Comparison of ENCODE assay signal across 12 cellular contexts in the genomic region with DNA sequence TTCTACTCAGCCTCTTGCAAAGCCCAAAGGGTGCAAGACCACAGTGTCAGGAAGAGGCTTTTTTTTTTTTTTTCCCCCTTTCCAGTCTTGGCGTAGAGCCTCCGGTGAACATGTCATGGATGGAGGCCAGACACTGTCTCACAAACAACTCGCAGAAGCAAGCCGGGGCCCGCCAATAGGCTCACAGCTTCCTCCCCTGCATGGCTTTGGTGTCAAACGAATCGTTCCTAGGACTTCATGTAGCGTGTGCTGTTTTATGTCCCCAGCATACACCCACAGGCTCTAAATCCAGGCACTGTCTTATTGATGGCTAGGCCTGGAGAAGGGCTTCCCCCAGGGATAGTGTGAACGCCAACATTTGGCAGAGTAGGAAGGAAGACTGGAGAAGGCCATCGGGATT.
DNase-seq lines count a peak whose midpoint lies in the region; TF ChIP-seq lines count a peak whose summit lies in the region.
"Had no signal": no experiment of that assay in that cellular context is flagged by ENCODE, and none has a peak within 500 bp of the region (broad histone marks: within the 10 kb centered on the region; RNA-seq: fewer than 3 reads in every experiment).

No MANE protein-coding gene starts in this region.

- H3K4me1 ChIP-seq in left ventricle myocardium inferior = peaks cover 15% of the 10 kb centered on the region
- H3K4me1 ChIP-seq in ovary (ENCODE audit: insufficient read depth) = peaks cover 8% of the 10 kb centered on the region
- H3K4me1 ChIP-seq: upper lobe of right lung had no signal

- H3K4me3 Mint-ChIP-seq in activated naive CD4-positive, alpha-beta T cell treated with anti-CD3 and anti-CD28 coated beads, Interleukin-2, amount 10 ng/mL, durations not matched to agents 7 days and 5 days = no peak overlapping the region
- H3K4me3 Mint-ChIP-seq: activated naive CD8-positive, alpha-beta T cell treated with anti-CD3 and anti-CD28 coated beads, Interleukin-2, amount 10 ng/mL, durations not matched to agents 7 days and 5 days had no signal

- TF ChIP-seq CTCF in AG10803 (conservative IDR thresholded peaks at IDR 0.05; ENCODE audit: low read length) (no peak), cardiac fibroblast (IDR thresholded peaks at IDR 0.05; ENCODE audit: low read depth, low read length) (no peak), left ventricle myocardium inferior (IDR thresholded peaks at IDR 0.05; ENCODE audit: borderline replicate concordance) (no peak), ovary (IDR thresholded peaks at IDR 0.05) (no peak)

- H3K4me3 ChIP-seq in AG10803 (ENCODE audit: low read length) (no peak overlapping the region), cardiac fibroblast (replicated peaks in 1 of 2; ENCODE audit: low read depth in 2 of 2, low read length in 2 of 2) (no peak overlapping the region), left ventricle myocardium inferior (no peak overlapping the region), ovary (no peak overlapping the region)
- H3K4me3 ChIP-seq: upper lobe of right lung had no signal

- H3K27me3 ChIP-seq in left ventricle myocardium inferior (ENCODE audit: low read depth) (peaks cover under 1% of the 10 kb centered on the region), ovary (no peaks in the 10 kb centered on the region)
- H3K27me3 ChIP-seq: upper lobe of right lung had no signal

- no peak for TF ChIP-seq POLR2A in ovary (IDR thresholded peaks at IDR 0.05)

- CTCF ChIA-PET in activated naive CD4-positive, alpha-beta T cell treated with anti-CD3 and anti-CD28 coated beads, Interleukin-2, amount 10 ng/mL, durations not matched to agents 7 days and 5 days (lab: Charles Lee) = interaction anchor here (0.7 kb wide), 1 partner anchor 356 kb away, joined by 3 read pairs; no protein-coding TSS in a partner anchor

- intact Hi-C loops in left ventricle myocardium inferior (cut with micrococcal nuclease) = no loop called here
- intact Hi-C loops in ovary (cut with DNase I) = no loop called here

- TF ChIP-seq EP300 in ovary (IDR thresholded peaks at IDR 0.05) = no peak

- DNase-seq in AG10803 (ENCODE audit: low read depth) (peak; percentile 41), cardiac fibroblast (ENCODE audit: low read depth in 2 of 2) (peak; percentile 6 to 7), left ventricle myocardium inferior (peak; percentile 55), ovary (peak; percentile 62 to 81 (median 79)), SIG-M5 (lab: John Stamatoyannopoulos, UW) (no peak), NCI-H1092 treated with DMSO at 0.1 percent for 48 hours (lab: John Stamatoyannopoulos, UW) (no peak)
- no peak for DNase-seq in activated naive CD4-positive, alpha-beta T cell treated with anti-CD3 and anti-CD28 coated beads, Interleukin-2, amount 10 ng/mL, durations not matched to agents 7 days and 5 days
- no peak for DNase-seq in activated naive CD4-positive, alpha-beta T cell (lab: John Stamatoyannopoulos, UW)
- DNase-seq: activated CD4-positive, alpha-beta T cell treated with anti-CD3 and anti-CD28 coated beads for 4 hours; activated naive CD8-positive, alpha-beta T cell treated with anti-CD3 and anti-CD28 coated beads, Interleukin-2, amount 10 ng/mL, durations not matched to agents 7 days and 5 days; stimulated activated CD4-positive, alpha-beta T cell treated with anti-CD3 and anti-CD28 coated beads, Interleukin-2, amount 100 ng/mL, for 48 hours; upper lobe of right lung had no signal

- no peaks in the 10 kb centered on the region for H3K4me1 Mint-ChIP-seq in activated naive CD4-positive, alpha-beta T cell treated with anti-CD3 and anti-CD28 coated beads, Interleukin-2, amount 10 ng/mL, durations not matched to agents 7 days and 5 days
- H3K4me1 Mint-ChIP-seq: activated naive CD8-positive, alpha-beta T cell treated with anti-CD3 and anti-CD28 coated beads, Interleukin-2, amount 10 ng/mL, durations not matched to agents 7 days and 5 days had no signal

- H3K27ac ChIP-seq in left ventricle myocardium inferior (replicated peaks) (peak overlapping the region; percentile 44), ovary (peak overlapping the region in 1 of 2 donors; percentile 35)
- H3K27ac ChIP-seq: upper lobe of right lung had no signal

- no peaks in the 10 kb centered on the region for H3K9me3 ChIP-seq in left ventricle myocardium inferior (replicated peaks)
- H3K9me3 ChIP-seq in ovary = no peaks in the 10 kb centered on the region
- H3K9me3 ChIP-seq: upper lobe of right lung had no signal

- H3K36me3 Mint-ChIP-seq in activated naive CD4-positive, alpha-beta T cell treated with anti-CD3 and anti-CD28 coated beads, Interleukin-2, amount 10 ng/mL, durations not matched to agents 7 days and 5 days = no peaks in the 10 kb centered on the region
- H3K36me3 Mint-ChIP-seq: activated naive CD8-positive, alpha-beta T cell treated with anti-CD3 and anti-CD28 coated beads, Interleukin-2, amount 10 ng/mL, durations not matched to agents 7 days and 5 days had no signal

- no peaks in the 10 kb centered on the region for H3K27me3 Mint-ChIP-seq in activated naive CD4-positive, alpha-beta T cell treated with anti-CD3 and anti-CD28 coated beads, Interleukin-2, amount 10 ng/mL, durations not matched to agents 7 days and 5 days
- H3K27me3 Mint-ChIP-seq: activated naive CD8-positive, alpha-beta T cell treated with anti-CD3 and anti-CD28 coated beads, Interleukin-2, amount 10 ng/mL, durations not matched to agents 7 days and 5 days had no signal

- H3K36me3 ChIP-seq in left ventricle myocardium inferior = no peaks in the 10 kb centered on the region
- no peaks in the 10 kb centered on the region for H3K36me3 ChIP-seq in ovary
- H3K36me3 ChIP-seq: upper lobe of right lung had no signal

- WGBS in ovary, 3 donors = 5 to 15% (median 12%) methylated on average over 10 of the region's 10 CpGs

- no peak overlapping the region for H3K27ac Mint-ChIP-seq in activated naive CD4-positive, alpha-beta T cell treated with anti-CD3 and anti-CD28 coated beads, Interleukin-2, amount 10 ng/mL, durations not matched to agents 7 days and 5 days
- H3K27ac Mint-ChIP-seq: activated naive CD8-positive, alpha-beta T cell treated with anti-CD3 and anti-CD28 coated beads, Interleukin-2, amount 10 ng/mL, durations not matched to agents 7 days and 5 days had no signal

- H3K9me3 Mint-ChIP-seq in activated naive CD4-positive, alpha-beta T cell treated with anti-CD3 and anti-CD28 coated beads, Interleukin-2, amount 10 ng/mL, durations not matched to agents 7 days and 5 days = no peaks in the 10 kb centered on the region

Comparison
In these comparisons a context has a peak if more than half of its experiments do, and no peak if none do; other contexts are left out.
1. DNase-seq: peak in AG10803 (single experiment), cardiac fibroblast (2 of 2), left ventricle myocardium inferior (single experiment) and ovary (5 of 5); none in SIG-M5 (single experiment), NCI-H1092 treated with DMSO at 0.1 percent for 48 hours (single experiment), activated naive CD4-positive, alpha-beta T cell treated with anti-CD3 and anti-CD28 coated beads, Interleukin-2, amount 10 ng/mL, durations not matched to agents 7 days and 5 days (single experiment) and activated naive CD4-positive, alpha-beta T cell (0 of 4).